In genomic region chr2:28681216-28681981, GRCh38 we compare ENCODE assay signal across 8 cellular contexts.
DNase-seq lines count a peak whose midpoint lies in the region; ATAC-seq, FAIRE-seq and TF ChIP-seq lines count a peak whose summit lies in the region.

No MANE protein-coding gene starts in this region.

- no peaks in the 10 kb centered on the region for H3K36me3 Mint-ChIP-seq in CD4-positive, alpha-beta T cell (ENCODE audit: low read depth)
- H3K36me3 Mint-ChIP-seq in activated T-cell treated with anti-CD3 and anti-CD28 coated beads, Interleukin-2, amount 50 U/mL, for 4 hours (ENCODE audit: insufficient read depth) = no peaks in the 10 kb centered on the region
- no peaks in the 10 kb centered on the region for H3K36me3 Mint-ChIP-seq in immature natural killer cell

- no peak overlapping the region for H3K27ac ChIP-seq in CD4-positive, alpha-beta T cell (ENCODE audit: low read depth, low read length)
- peak overlapping the region; percentile 37; the same call in 1 of the 2 replicates for H3K27ac ChIP-seq in MM.1S (ENCODE audit: low read length)

- H3K4me1 Mint-ChIP-seq in CD4-positive, alpha-beta T cell (ENCODE audit: low read depth) = peaks cover 28% of the 10 kb centered on the region
- H3K4me1 Mint-ChIP-seq in activated T-cell treated with anti-CD3 and anti-CD28 coated beads, Interleukin-2, amount 50 U/mL, for 4 hours (ENCODE audit: low read depth) = peaks cover 38% of the 10 kb centered on the region
- peaks cover 17 to 19% of the 10 kb centered on the region in 2 donors for H3K4me1 Mint-ChIP-seq in immature natural killer cell

- no peaks in the 10 kb centered on the region for H3F3A ChIP-seq in MM.1S (ENCODE audit: insufficient read depth, low read length)

- no peaks in the 10 kb centered on the region for H3K9me2 ChIP-seq in MM.1S (replicated peaks; ENCODE audit: insufficient read depth, low read length)

- no peaks in the 10 kb centered on the region for H3K9me3 Mint-ChIP-seq in CD4-positive, alpha-beta T cell
- H3K9me3 Mint-ChIP-seq in activated T-cell treated with anti-CD3 and anti-CD28 coated beads, Interleukin-2, amount 50 U/mL, for 4 hours = no peaks in the 10 kb centered on the region
- H3K9me3 Mint-ChIP-seq in immature natural killer cell = no peaks in the 10 kb centered on the region

- H3K27me3 ChIP-seq in CD4-positive, alpha-beta T cell (ENCODE audit: control insufficient read depth, insufficient read depth, low read length) = no peaks in the 10 kb centered on the region
- H3K27me3 ChIP-seq in MM.1S (replicated peaks; ENCODE audit: insufficient read depth, low read length) = no peaks in the 10 kb centered on the region

- 0 out of 2 replicates have a peak overlapping the region, but pooled peaks have one; percentile 7 for H3K9ac ChIP-seq in MM.1S (ENCODE audit: low read length)

- peak overlapping the region; percentile 28 for H2AFZ ChIP-seq in MM.1S (ENCODE audit: low read length)

- peak overlapping the region; percentile 6 for H3K27ac Mint-ChIP-seq in CD4-positive, alpha-beta T cell
- H3K27ac Mint-ChIP-seq in immature natural killer cell = peak overlapping the region; percentile 62 to 87 (median 76)

- H3K36me3 ChIP-seq in MM.1S (replicated peaks; ENCODE audit: insufficient read depth, low read length) = no peaks in the 10 kb centered on the region

- peak; percentile 20 to 51 (median 34) for DNase-seq in CD4-positive, alpha-beta T cell
- DNase-seq in MM.1S (peak; percentile 79), immature natural killer cell (peak; percentile 59 to 68 (median 68)), D721Med (ENCODE audit: insufficient read length, low spot score) (no peak), DMS153 (lab: John Stamatoyannopoulos, UW) (no peak)
- DNase-seq in activated T-cell treated with anti-CD3 and anti-CD28 coated beads, Interleukin-2, amount 50 U/mL, for 4 hours = peak; percentile 54
- DNase-seq in stimulated activated CD8-positive, alpha-beta memory T cell treated with anti-CD3 and anti-CD28 coated beads, Interleukin-4, amount 100 ng/mL, for 4 hours (ENCODE audit: low read depth in 2 of 2, low spot score in 1 of 2) = peak; percentile 5 to 38

- CTCF ChIA-PET in CD4-positive, alpha-beta T cell (lab: Charles Lee) = interaction anchor here (1.1 to 1.6 kb wide), 3 partner anchors 87 to 115 kb away, joined by 4 to 6 read pairs (median 6); no protein-coding TSS in a partner anchor

- H3K27me3 Mint-ChIP-seq in CD4-positive, alpha-beta T cell = no peaks in the 10 kb centered on the region
- H3K27me3 Mint-ChIP-seq in activated T-cell treated with anti-CD3 and anti-CD28 coated beads, Interleukin-2, amount 50 U/mL, for 4 hours (ENCODE audit: low read depth) = no peaks in the 10 kb centered on the region
- peaks cover 0 to 4% (median 0%) of the 10 kb centered on the region in 3 donors for H3K27me3 Mint-ChIP-seq in immature natural killer cell (ENCODE audit: low read depth in 3 of 3)

- no peak overlapping the region for H3K4me3 Mint-ChIP-seq in CD4-positive, alpha-beta T cell
- H3K4me3 Mint-ChIP-seq in activated T-cell treated with anti-CD3 and anti-CD28 coated beads, Interleukin-2, amount 50 U/mL, for 4 hours = peak overlapping the region; percentile 65
- peak overlapping the region in 3 of 5 donors; percentile 25 to 48 (median 38) for H3K4me3 Mint-ChIP-seq in immature natural killer cell

- no peaks in the 10 kb centered on the region for H4K20me1 ChIP-seq in MM.1S (ENCODE audit: insufficient read depth, low read length)

- H3K9me3 ChIP-seq in CD4-positive, alpha-beta T cell (ENCODE audit: control insufficient read depth, low read length) = no peaks in the 10 kb centered on the region
- H3K9me3 ChIP-seq in MM.1S (replicated peaks; ENCODE audit: insufficient read depth, low read length) = no peaks in the 10 kb centered on the region

- no peak for FAIRE-seq in D721Med (lab: Jason Lieb, UNC)

- no peak for TF ChIP-seq CTCF in CD4-positive, alpha-beta T cell (IDR thresholded peaks at IDR 0.05)
- TF ChIP-seq CTCF in MM.1S (IDR thresholded peaks at IDR 0.05; ENCODE audit: low read length) (no peak), D721Med (IDR thresholded peaks at IDR 0.05; ENCODE audit: insufficient read depth, missing control alignments) (no peak)

- no peak overlapping the region for H3K4me3 ChIP-seq in MM.1S (ENCODE audit: low read length)

- H3K79me2 ChIP-seq in MM.1S (ENCODE audit: low read length) = no peaks in the 10 kb centered on the region

- peak overlapping the region; percentile 38 for H3K4me2 ChIP-seq in MM.1S (ENCODE audit: low read depth, low read length)

- intact Hi-C loops in CD4-positive, alpha-beta T cell (cut with DNase I, micrococcal nuclease) = loop anchor here (5.0 to 10.0 kb wide), 2 partner anchors 44 to 57 kb away; no protein-coding TSS in a partner anchor

- POLR2A ChIA-PET in CD4-positive, alpha-beta T cell (lab: Charles Lee) = interaction anchor here (0.6 to 1.2 kb wide), 3 partner anchors 15 to 85 kb away, joined by 3 to 4 read pairs (median 3); partner anchors contain the start of gene PPP1CB

- peaks cover 18% of the 10 kb centered on the region for H3K4me1 ChIP-seq in MM.1S (ENCODE audit: low read length)

- ATAC-seq in CD4-positive, alpha-beta T cell (ENCODE audit: poor library complexity) = peak; percentile 91
- peak; percentile 90 for ATAC-seq in GM21528 (IDR thresholded peaks at IDR 0.05; ENCODE audit: low FRiP score, unreplicated experiment)
- peak; percentile 91 to 93 for ATAC-seq in activated T-cell treated with anti-CD3 and anti-CD28 coated beads, Interleukin-2, amount 50 U/mL, for 4 hours

Comparison
In these comparisons a context has a peak if more than half of its experiments do, and no peak if none do; other contexts are left out.
1. DNase-seq: peak in CD4-positive, alpha-beta T cell (10 of 10), MM.1S (single experiment), activated T-cell treated with anti-CD3 and anti-CD28 coated beads, Interleukin-2, amount 50 U/mL, for 4 hours (single experiment), immature natural killer cell (3 of 3) and stimulated activated CD8-positive, alpha-beta memory T cell treated with anti-CD3 and anti-CD28 coated beads, Interleukin-4, amount 100 ng/mL, for 4 hours (2 of 2); none in D721Med (single experiment) and DMS153 (single experiment).
2. Peak in every context shown above with its lines, with median percentiles within 50 percentile points of each other: ATAC-seq.